ENCODE assay signal across 24 cellular contexts in genomic region chr6:159490298-159490937, GRCh38.
DNase-seq lines count a peak whose midpoint lies in the region; ATAC-seq and TF ChIP-seq lines count a peak whose summit lies in the region.
"Had no signal": no experiment of that assay in that cellular context is flagged by ENCODE, and none has a peak within 500 bp of the region (broad histone marks: within the 10 kb centered on the region; RNA-seq: fewer than 3 reads in every experiment).

No MANE protein-coding gene starts in this region.

- no peak overlapping the region for H3K4me2 ChIP-seq in neural progenitor cell
- H3K4me2 ChIP-seq: A549, smooth muscle cell had no signal

- H3K4me1 Mint-ChIP-seq in neural progenitor cell: no peaks in the 10 kb centered on the region
- H3K4me1 Mint-ChIP-seq: activated naive CD8-positive, alpha-beta T cell treated with anti-CD3 and anti-CD28 coated beads, Interleukin-2, amount 10 ng/mL, durations not matched to agents 7 days and 5 days had no signal

- H3K4me3 ChIP-seq in epithelial cell of esophagus (ENCODE audit: low read length) (no peak overlapping the region), gastrocnemius medialis (no peak overlapping the region), neural progenitor cell (no peak overlapping the region)
- H3K4me3 ChIP-seq: A549, esophagus squamous epithelium, HAP-1, Peyer's patch, prostate gland, smooth muscle cell had no signal

- H3K27me3 Mint-ChIP-seq in neural progenitor cell (ENCODE audit: insufficient read depth, low read depth): peaks cover 2% of the 10 kb centered on the region

- H3K4me3 Mint-ChIP-seq in neural progenitor cell: no peak overlapping the region
- H3K4me3 Mint-ChIP-seq: activated naive CD8-positive, alpha-beta T cell treated with anti-CD3 and anti-CD28 coated beads, Interleukin-2, amount 10 ng/mL, durations not matched to agents 7 days and 5 days; T-helper 1 cell treated with Interleukin-12 subunit alpha and Interleukin-12 subunit beta and Interleukin-4 antibody, amounts not matched to agents 30 μg/mL and 1 μg/mL, for 36 hours; type B pancreatic cell had no signal

- no peaks in the 10 kb centered on the region for H3K9me3 ChIP-seq in gastrocnemius medialis
- no peaks in the 10 kb centered on the region for H3K9me3 ChIP-seq in neural progenitor cell (ENCODE audit: low read depth)
- H3K9me3 ChIP-seq: A549, esophagus squamous epithelium, HAP-1, Peyer's patch, prostate gland had no signal

- no peak overlapping the region for H3K27ac Mint-ChIP-seq in neural progenitor cell
- H3K27ac Mint-ChIP-seq: activated naive CD8-positive, alpha-beta T cell treated with anti-CD3 and anti-CD28 coated beads, Interleukin-2, amount 10 ng/mL, durations not matched to agents 7 days and 5 days; activated T-helper 2 cell treated with anti-CD3 and anti-CD28 coated beads, Interferon-gamma antibody, Interleukin-2, Interleukin-4, amounts not matched to agents 10 μg/mL and 5 μg/mL and 100 μg/mL, durations not matched to agents 14 hours and 24 hours and 36 hours; T-helper 1 cell treated with Interleukin-12 subunit alpha and Interleukin-12 subunit beta and Interleukin-4 antibody, amounts not matched to agents 30 μg/mL and 1 μg/mL, for 36 hours; type B pancreatic cell had no signal

- no peaks in the 10 kb centered on the region for H3K36me3 Mint-ChIP-seq in neural progenitor cell
- H3K36me3 Mint-ChIP-seq: activated naive CD8-positive, alpha-beta T cell treated with anti-CD3 and anti-CD28 coated beads, Interleukin-2, amount 10 ng/mL, durations not matched to agents 7 days and 5 days; type B pancreatic cell had no signal

- peak; percentile 45 for DNase-seq in AG20443 (ENCODE audit: low spot score)
- peak; percentile 6 for DNase-seq in epithelial cell of esophagus (ENCODE audit: low read depth)
- peak; percentile 54 for DNase-seq in left ventricle myocardium superior
- DNase-seq in gastrocnemius medialis: peak; percentile 25 to 58
- no peak for DNase-seq in neural progenitor cell (ENCODE audit: low spot score)
- DNase-seq: activated CD4-positive, alpha-beta T cell treated with anti-CD3 and anti-CD28 coated beads for 48 hours; activated naive CD8-positive, alpha-beta T cell treated with anti-CD3 and anti-CD28 coated beads, Interleukin-2, amount 10 ng/mL, durations not matched to agents 7 days and 5 days; effector CD4-positive, alpha-beta T cell; esophagus squamous epithelium; NCI-H1417; NCI-H510A treated with DMSO at 0.1 percent for 48 hours; Peyer's patch; stimulated activated naive CD4-positive, alpha-beta T cell treated with Interleukin-2 at 50 U/mL for 16 hours had no signal

- H3K27ac ChIP-seq in gastrocnemius medialis (no peak overlapping the region), neural progenitor cell (no peak overlapping the region)
- H3K27ac ChIP-seq: A549, C4-2B, esophagus squamous epithelium, Peyer's patch, prostate gland had no signal

- H3F3A ChIP-seq in neural progenitor cell (ENCODE audit: low read depth): no peaks in the 10 kb centered on the region

- H3K9ac ChIP-seq in neural progenitor cell: no peak overlapping the region

- ATAC-seq in left ventricle myocardium superior (peak; percentile 82), gastrocnemius medialis (peak in 1 of 2 donors; percentile 36), GM19023 (IDR thresholded peaks at IDR 0.05; ENCODE audit: unreplicated experiment) (no peak), GM21360 (IDR thresholded peaks at IDR 0.05; ENCODE audit: unreplicated experiment) (no peak), GM21390 (IDR thresholded peaks at IDR 0.05; ENCODE audit: unreplicated experiment) (no peak)
- ATAC-seq: A549 had no signal

- intact Hi-C loops in left ventricle myocardium superior (cut with micrococcal nuclease): no loop called here
- intact Hi-C loops in gastrocnemius medialis (cut with DNase I; ENCODE audit: low total_unique reads): no loop called here

- in situ Hi-C loops in gastrocnemius medialis (cut with MboI; ENCODE audit: low sequenced_read_pairs in 4 of 4): no loop called here

- H3K36me3 ChIP-seq in gastrocnemius medialis: no peaks in the 10 kb centered on the region
- H3K36me3 ChIP-seq in neural progenitor cell: no peaks in the 10 kb centered on the region
- H3K36me3 ChIP-seq: esophagus squamous epithelium, HAP-1, Peyer's patch, prostate gland had no signal

- H4K20me1 ChIP-seq in neural progenitor cell (ENCODE audit: low read depth): no peaks in the 10 kb centered on the region

- no peaks in the 10 kb centered on the region for H3K79me2 ChIP-seq in neural progenitor cell (ENCODE audit: low read depth)

- no peaks in the 10 kb centered on the region for H3K9me3 Mint-ChIP-seq in neural progenitor cell
- H3K9me3 Mint-ChIP-seq: activated naive CD8-positive, alpha-beta T cell treated with anti-CD3 and anti-CD28 coated beads, Interleukin-2, amount 10 ng/mL, durations not matched to agents 7 days and 5 days; activated T-helper 2 cell treated with anti-CD3 and anti-CD28 coated beads, Interferon-gamma antibody, Interleukin-2, Interleukin-4, amounts not matched to agents 10 μg/mL and 5 μg/mL and 100 μg/mL, durations not matched to agents 14 hours and 24 hours and 36 hours; T-helper 1 cell treated with Interleukin-12 subunit alpha and Interleukin-12 subunit beta and Interleukin-4 antibody, amounts not matched to agents 30 μg/mL and 1 μg/mL, for 36 hours; type B pancreatic cell had no signal

- H3K4me1 ChIP-seq in gastrocnemius medialis (no peaks in the 10 kb centered on the region), neural progenitor cell (no peaks in the 10 kb centered on the region)
- H3K4me1 ChIP-seq: A549, HAP-1, Peyer's patch, prostate gland had no signal

- no peaks in the 10 kb centered on the region for H3K27me3 ChIP-seq in gastrocnemius medialis
- no peaks in the 10 kb centered on the region for H3K27me3 ChIP-seq in neural progenitor cell
- H3K27me3 ChIP-seq: esophagus squamous epithelium, Peyer's patch had no signal

- TF ChIP-seq POLR2A in gastrocnemius medialis (IDR thresholded peaks at IDR 0.05): no peak

- H2AFZ ChIP-seq in neural progenitor cell (replicated peaks): no peak overlapping the region

- TF ChIP-seq CTCF in epithelial cell of esophagus (IDR thresholded peaks at IDR 0.05; ENCODE audit: insufficient read depth, low read depth, low read length, missing control alignments) (no peak), gastrocnemius medialis (IDR thresholded peaks at IDR 0.05 in 4 of 5, conservative IDR thresholded peaks at IDR 0.05 in 1 of 5) (no peak), neural progenitor cell (IDR thresholded peaks at IDR 0.05) (no peak)
